ENCODE assay signal across 17 cellular contexts in genomic region chr18:75129717-75130477, GRCh38.
"Had no signal": no experiment of that assay in that cellular context is flagged by ENCODE, and none has a peak within 500 bp of the region (broad histone marks: within the 10 kb centered on the region; RNA-seq: fewer than 3 reads in every experiment).

No MANE protein-coding gene starts in this region.

- H3K9me3 ChIP-seq: adrenal gland, lower lobe of right lung, neutrophil, upper lobe of left lung had no signal

- H3K36me3 ChIP-seq: adrenal gland, lower lobe of right lung, neutrophil, upper lobe of left lung had no signal

- ATAC-seq: activated CD4-positive, alpha-beta T cell treated with anti-CD3 and anti-CD28 coated beads for 36 hours; activated naive CD4-positive, alpha-beta T cell treated with anti-CD3 and anti-CD28 coated beads, Interleukin-2, amount 50 U/mL, for 72 hours; effector memory CD8-positive, alpha-beta T cell; lower lobe of right lung; natural killer cell had no signal

- H3K79me2 ChIP-seq: hepatocyte had no signal

- H3K9me3 Mint-ChIP-seq: activated naive CD4-positive, alpha-beta T cell treated with anti-CD3 and anti-CD28 coated beads, Interleukin-2, amount 50 U/mL, for 72 hours; effector memory CD8-positive, alpha-beta T cell; natural killer cell; stimulated activated naive CD8-positive, alpha-beta T cell treated with anti-CD3 and anti-CD28 coated beads, Interleukin-15, Interleukin-2, amounts not matched to agents 100 ng/mL and 50 ng/mL, for 24 hours had no signal

- DNase-seq: activated CD4-positive, alpha-beta T cell treated with anti-CD3 and anti-CD28 coated beads for 36 hours; activated CD4-positive, alpha-beta T cell treated with anti-CD3 and anti-CD28 coated beads, Interleukin-2, amount 50 U/mL, for 48 hours; activated effector memory CD4-positive, alpha-beta T cell treated with Interleukin-2 at 50 U/mL for 16 hours; activated T-cell treated with anti-CD3 and anti-CD28 coated beads, Interleukin-2, amount 50 U/mL, for 48 hours; dermis blood vessel endothelial cell; effector memory CD8-positive, alpha-beta T cell; foreskin fibroblast; lower lobe of right lung; natural killer cell; retina; stimulated activated CD4-positive, alpha-beta T cell treated with anti-CD3 and anti-CD28 coated beads, Interleukin-2, amount 100 ng/mL, for 24 hours had no signal

- H3K4me1 ChIP-seq: adrenal gland, lower lobe of right lung had no signal

- H3K27ac ChIP-seq: adrenal gland, lower lobe of right lung, neutrophil, upper lobe of left lung had no signal

- H3K4me1 Mint-ChIP-seq: activated CD4-positive, alpha-beta T cell treated with anti-CD3 and anti-CD28 coated beads for 36 hours had no signal

- H3K4me3 ChIP-seq: adrenal gland, hepatocyte, lower lobe of right lung, upper lobe of left lung had no signal

- H3K4me3 Mint-ChIP-seq: activated CD4-positive, alpha-beta T cell treated with anti-CD3 and anti-CD28 coated beads for 36 hours; effector memory CD8-positive, alpha-beta T cell; natural killer cell; stimulated activated naive CD8-positive, alpha-beta T cell treated with anti-CD3 and anti-CD28 coated beads, Interleukin-15, Interleukin-2, amounts not matched to agents 100 ng/mL and 50 ng/mL, for 24 hours had no signal

- H3K36me3 Mint-ChIP-seq: activated naive CD4-positive, alpha-beta T cell treated with anti-CD3 and anti-CD28 coated beads, Interleukin-2, amount 50 U/mL, for 72 hours; natural killer cell had no signal

- H3K27me3 ChIP-seq: adrenal gland, hepatocyte, neutrophil, upper lobe of left lung had no signal

- H3K4me2 ChIP-seq: hepatocyte had no signal

- H2AFZ ChIP-seq: hepatocyte had no signal

- H3K27ac Mint-ChIP-seq: activated CD4-positive, alpha-beta T cell treated with anti-CD3 and anti-CD28 coated beads for 36 hours; activated naive CD4-positive, alpha-beta T cell treated with anti-CD3 and anti-CD28 coated beads, Interleukin-2, amount 50 U/mL, for 72 hours; natural killer cell; stimulated activated naive CD8-positive, alpha-beta T cell treated with anti-CD3 and anti-CD28 coated beads, Interleukin-15, Interleukin-2, amounts not matched to agents 100 ng/mL and 50 ng/mL, for 24 hours had no signal
